In the genomic region with DNA sequence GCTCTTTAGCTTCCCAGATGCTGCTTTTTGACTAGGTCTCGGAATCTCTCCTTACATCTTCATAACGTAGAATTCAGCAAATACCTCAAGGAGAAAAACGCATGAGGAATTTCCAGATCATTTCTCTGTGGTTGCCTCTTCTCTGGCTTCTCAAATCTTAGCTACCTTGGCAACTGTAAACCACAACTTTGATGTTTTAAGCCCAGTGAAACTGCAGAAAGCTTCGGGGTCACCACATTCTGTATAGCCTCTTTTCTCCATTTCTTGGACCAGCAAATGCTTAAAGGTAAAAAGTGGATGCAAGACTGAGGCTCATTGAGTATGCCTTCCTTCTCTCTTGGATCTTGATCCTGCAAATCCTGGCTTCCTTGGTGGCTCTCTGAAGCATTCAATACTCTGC, we compare ENCODE assay signal across 22 cellular contexts.
"Had no signal": no experiment of that assay in that cellular context is flagged by ENCODE, and none has a peak within 500 bp of the region (broad histone marks: within the 10 kb centered on the region; RNA-seq: fewer than 3 reads in every experiment).

No MANE protein-coding gene starts in this region.

- H3K27ac ChIP-seq: colonic mucosa, epithelial cell of prostate, esophagus squamous epithelium, gastrocnemius medialis, heart right ventricle, left lung, lower lobe of right lung had no signal

- H3K9me3 ChIP-seq: colonic mucosa, esophagus squamous epithelium, gastrocnemius medialis, heart right ventricle, left lung, lower lobe of right lung had no signal

- H3K4me3 ChIP-seq: colonic mucosa, esophagus squamous epithelium, gastrocnemius medialis, heart right ventricle, left lung, lower lobe of right lung had no signal

- H3K4me1 ChIP-seq: colonic mucosa, esophagus squamous epithelium, gastrocnemius medialis, heart right ventricle, left lung, lower lobe of right lung had no signal

- ATAC-seq: effector memory CD8-positive, alpha-beta T cell; esophagus mucosa; gastrocnemius medialis; heart right ventricle; left cardiac atrium; left lung; left ventricle myocardium superior; lower lobe of right lung had no signal

- DNase-seq: colonic mucosa; cortex of kidney; effector CD8-positive, alpha-beta T cell; effector memory CD8-positive, alpha-beta T cell; endodermal cell; erythroblast; esophagus squamous epithelium; foreskin fibroblast; foreskin melanocyte; gastrocnemius medialis; glutamatergic neuron; head of caudate nucleus; heart right ventricle; hippocampal formation; left cardiac atrium; left lung; left ventricle myocardium superior; lower lobe of right lung; mesenchymal stem cell; midbrain had no signal

- H3K36me3 ChIP-seq: colonic mucosa, esophagus squamous epithelium, gastrocnemius medialis, heart right ventricle, left lung, lower lobe of right lung had no signal

- H3K27me3 ChIP-seq: colonic mucosa, gastrocnemius medialis, left lung had no signal
